In genomic region chr22:37317698-37318210, GRCh38 we compare ENCODE assay signal across 23 cellular contexts. TPM values are rescaled to one million over a fixed set of nuclear protein-coding genes. Genes with fewer than 3 reads are reported as not detected.
"Had no signal": no experiment of that assay in that cellular context is flagged by ENCODE, and none has a peak within 500 bp of the region (broad histone marks: within the 10 kb centered on the region; RNA-seq: fewer than 3 reads in every experiment).

No MANE protein-coding gene starts in this region.

- H3K9me3 Mint-ChIP-seq: activated T-cell treated with anti-CD3 and anti-CD28 coated beads, Interleukin-2, amount 50 U/mL, for 4 hours; memory B cell; nephron; stimulated activated naive CD8-positive, alpha-beta T cell treated with anti-CD3 and anti-CD28 coated beads, Interleukin-15, Interleukin-2, amounts not matched to agents 100 ng/mL and 50 ng/mL, for 24 hours; T-helper 2 cell treated with Interferon-gamma antibody and Interleukin-4, amounts not matched to agents 5 μg/mL and 100 μg/mL, for 36 hours had no signal

- H3K9ac ChIP-seq: parathyroid adenoma had no signal

- DNase-seq: activated CD4-positive, alpha-beta T cell treated with anti-CD3 and anti-CD28 coated beads for 1 hour; activated CD4-positive, alpha-beta T cell treated with anti-CD3 and anti-CD28 coated beads, Interleukin-2, amount 50 U/mL, for 4 hours; activated CD8-positive, alpha-beta memory T cell treated with anti-CD3 and anti-CD28 coated beads for 24 hours; activated CD8-positive, alpha-beta memory T cell treated with anti-CD3 and anti-CD28 coated beads, Interleukin-2, amount 50 U/mL, for 4 hours; activated naive CD4-positive, alpha-beta T cell treated with Interleukin-2 at 50 U/mL for 16 hours; activated T-cell treated with anti-CD3 and anti-CD28 coated beads, Interleukin-2, amount 50 U/mL, for 4 hours; cerebellar nuclear complex; esophagus squamous epithelium; left cardiac atrium; right cardiac atrium; stimulated activated CD4-positive, alpha-beta T cell treated with anti-CD3 and anti-CD28 coated beads, Interleukin-4, amount 100 ng/mL, for 24 hours; thyroid gland; upper lobe of right lung had no signal

- H3K4me3 ChIP-seq: coronary artery, esophagus squamous epithelium, gastroesophageal sphincter, heart left ventricle, thyroid gland, upper lobe of right lung had no signal

- H3K79me2 ChIP-seq: parathyroid adenoma had no signal

- H3K4me3 Mint-ChIP-seq: activated T-cell treated with anti-CD3 and anti-CD28 coated beads, Interleukin-2, amount 50 U/mL, for 4 hours; memory B cell; nephron; stimulated activated naive CD8-positive, alpha-beta T cell treated with anti-CD3 and anti-CD28 coated beads, Interleukin-15, Interleukin-2, amounts not matched to agents 100 ng/mL and 50 ng/mL, for 24 hours; T-helper 2 cell treated with Interferon-gamma antibody and Interleukin-4, amounts not matched to agents 5 μg/mL and 100 μg/mL, for 36 hours had no signal

- H3K27me3 ChIP-seq: thyroid gland had no signal

- H3K4me1 ChIP-seq: gastroesophageal sphincter, parathyroid adenoma, thyroid gland had no signal

- H2AFZ ChIP-seq: parathyroid adenoma had no signal

- H3K36me3 Mint-ChIP-seq: memory B cell had no signal

- H3K27ac Mint-ChIP-seq: memory B cell; nephron; stimulated activated naive CD8-positive, alpha-beta T cell treated with anti-CD3 and anti-CD28 coated beads, Interleukin-15, Interleukin-2, amounts not matched to agents 100 ng/mL and 50 ng/mL, for 24 hours; T-helper 2 cell treated with Interferon-gamma antibody and Interleukin-4, amounts not matched to agents 5 μg/mL and 100 μg/mL, for 36 hours had no signal

- H3K27ac ChIP-seq: coronary artery, esophagus squamous epithelium, gastroesophageal sphincter, heart left ventricle, parathyroid adenoma, thyroid gland, upper lobe of right lung, VCaP had no signal

- H3K36me3 ChIP-seq: esophagus squamous epithelium, gastroesophageal sphincter, thyroid gland, upper lobe of right lung had no signal

- H3K27me3 Mint-ChIP-seq: stimulated activated naive CD8-positive, alpha-beta T cell treated with anti-CD3 and anti-CD28 coated beads, Interleukin-15, Interleukin-2, amounts not matched to agents 100 ng/mL and 50 ng/mL, for 24 hours had no signal

- H3K9me3 ChIP-seq: esophagus squamous epithelium, gastroesophageal sphincter, heart left ventricle, thyroid gland, upper lobe of right lung had no signal

RNA-seq across cellular contexts. Expression of gene CYTH4, which starts 35.4 kb away (rescaled TPM):
- total RNA-seq: myocyte had no signal
